8 cellular contexts compared by ENCODE assay signal in the genomic region with DNA sequence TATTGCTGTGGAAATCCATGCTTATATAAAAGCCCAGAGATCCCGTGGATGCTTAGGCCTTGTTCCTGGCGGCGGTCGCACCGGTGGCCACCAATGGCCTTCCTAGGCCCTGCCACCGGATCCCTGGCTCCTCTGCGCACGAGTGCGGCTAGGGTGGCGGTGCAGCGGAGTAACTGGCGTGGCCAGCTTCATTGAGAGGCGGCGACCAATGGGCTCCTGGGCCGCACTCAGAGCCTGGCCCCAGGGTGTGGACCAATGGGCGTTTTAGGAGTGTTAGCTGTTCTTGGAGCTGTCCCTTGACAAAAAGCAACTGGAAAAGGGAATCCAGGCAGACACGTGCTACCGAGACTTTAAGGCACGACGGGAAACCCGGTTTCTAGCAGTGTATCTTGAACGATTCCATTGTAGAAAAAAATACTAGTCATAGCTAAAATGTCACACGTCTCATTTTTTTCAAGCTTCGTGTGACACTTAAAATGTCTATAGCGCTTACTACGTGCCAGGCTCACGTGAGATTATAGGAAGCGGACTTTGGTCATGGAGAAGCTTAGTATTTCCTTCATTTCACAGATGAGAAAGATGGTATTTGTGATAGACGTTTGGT. TPM values are rescaled to one million over a fixed set of nuclear protein-coding genes. Genes with fewer than 3 reads are reported as not detected.
DNase-seq lines count a peak whose midpoint lies in the region; ATAC-seq and TF ChIP-seq lines count a peak whose summit lies in the region.

No MANE protein-coding gene starts in this region.

- peak; percentile 46 for ATAC-seq in GM19455 (IDR thresholded peaks at IDR 0.05; ENCODE audit: unreplicated experiment)

- peak; percentile 49 to 77 (median 59) for DNase-seq in CD4-positive, alpha-beta memory T cell
- DNase-seq in HUDEP-2 (lab: John Stamatoyannopoulos, UW; ENCODE audit: unreplicated experiment in 76 of 76) = peak in 74 of 76 experiments; percentile 19 to 89 (median 77)
- DNase-seq in OCI-LY7 (ENCODE audit: low spot score) = peak; percentile 68
- DNase-seq in activated T-cell treated with anti-CD3 and anti-CD28 coated beads, Interleukin-2, amount 50 U/mL, for 24 hours = peak; percentile 82
- peak; percentile 91 for DNase-seq in mucosa of gallbladder (ENCODE audit: low spot score)
- DNase-seq in stimulated activated CD8-positive, alpha-beta memory T cell treated with anti-CD3 and anti-CD28 coated beads, Interleukin-4, amount 100 ng/mL, for 4 hours (ENCODE audit: low read depth in 2 of 2, low spot score in 1 of 2) = peak; percentile 18 to 38

- TF ChIP-seq CTCF in OCI-LY7 (conservative IDR thresholded peaks at IDR 0.05; ENCODE audit: low read length) = no peak

- 1% methylated on average over 29 of the region's 29 CpGs for WGBS in esophagus, 2 donors

- H3K4me2 ChIP-seq in OCI-LY7 (ENCODE audit: low read length) = peak overlapping the region; percentile 91

- H3K27me3 Mint-ChIP-seq in CD4-positive, alpha-beta memory T cell = no peaks in the 10 kb centered on the region
- H3K27me3 Mint-ChIP-seq in activated T-cell treated with anti-CD3 and anti-CD28 coated beads, Interleukin-2, amount 50 U/mL, for 24 hours = no peaks in the 10 kb centered on the region

- peaks cover 0 to 15% of the 10 kb centered on the region in 2 donors for H3K36me3 Mint-ChIP-seq in CD4-positive, alpha-beta memory T cell
- peaks cover 67% of the 10 kb centered on the region for H3K36me3 Mint-ChIP-seq in activated T-cell treated with anti-CD3 and anti-CD28 coated beads, Interleukin-2, amount 50 U/mL, for 24 hours (ENCODE audit: low read depth)

- H3K4me3 ChIP-seq in CD4-positive, alpha-beta memory T cell (ENCODE audit: low read length in 2 of 2) = peak overlapping the region; percentile 59 to 87
- H3K4me3 ChIP-seq in OCI-LY7 (ENCODE audit: low read depth, low read length, poor library complexity, severe bottlenecking) (peak overlapping the region; percentile 94), esophagus (ENCODE audit: low read depth in 1 of 2, low read length in 2 of 2) (peak overlapping the region; percentile 93 to 100)

- H3K9me3 ChIP-seq in CD4-positive, alpha-beta memory T cell (ENCODE audit: control insufficient read depth in 1 of 2, low read length in 2 of 2) = no peaks in the 10 kb centered on the region
- no peaks in the 10 kb centered on the region for H3K9me3 ChIP-seq in OCI-LY7 (ENCODE audit: low read length)
- H3K9me3 ChIP-seq in esophagus (ENCODE audit: control insufficient read depth in 2 of 2, insufficient read depth in 1 of 2, low read depth in 1 of 2, low read length in 1 of 2) = no peaks in the 10 kb centered on the region

- CTCF ChIA-PET in CD4-positive, alpha-beta memory T cell (lab: Charles Lee; ENCODE audit: partially characterized antibody) = interaction anchor here (0.6 to 9.0 kb wide), 10 partner anchors 9 to 697 kb away, joined by 3 to 102 read pairs (median 4); a partner anchor contains a TSS
- CTCF ChIA-PET in OCI-LY7 (lab: Charles Lee; ENCODE audit: unreplicated experiment) = interaction anchor here (0.6 to 1.6 kb wide), 2 partner anchors 10 to 194 kb away, joined by 3 to 4 read pairs; no protein-coding TSS in a partner anchor

- H3K79me2 ChIP-seq in OCI-LY7 (ENCODE audit: insufficient read depth, low read depth, low read length) = peaks cover 75% of the 10 kb centered on the region

- H4K20me1 ChIP-seq in OCI-LY7 (ENCODE audit: insufficient read depth, low read length) = peaks cover 55% of the 10 kb centered on the region

- H3K9me3 Mint-ChIP-seq in CD4-positive, alpha-beta memory T cell = peaks cover 0 to 5% (median 0%) of the 10 kb centered on the region in 8 donors
- H3K9me3 Mint-ChIP-seq in activated T-cell treated with anti-CD3 and anti-CD28 coated beads, Interleukin-2, amount 50 U/mL, for 24 hours = no peaks in the 10 kb centered on the region

- peak overlapping the region; percentile 89 to 99 (median 92) for H3K4me3 Mint-ChIP-seq in CD4-positive, alpha-beta memory T cell
- H3K4me3 Mint-ChIP-seq in activated T-cell treated with anti-CD3 and anti-CD28 coated beads, Interleukin-2, amount 50 U/mL, for 24 hours = peak overlapping the region; percentile 98

- peaks cover 45 to 72% (median 51%) of the 10 kb centered on the region in 4 donors for H3K4me1 Mint-ChIP-seq in CD4-positive, alpha-beta memory T cell
- H3K4me1 Mint-ChIP-seq in activated T-cell treated with anti-CD3 and anti-CD28 coated beads, Interleukin-2, amount 50 U/mL, for 24 hours (ENCODE audit: low read depth) = peaks cover 50% of the 10 kb centered on the region

- peak overlapping the region; percentile 89 to 96 (median 93) for H3K27ac Mint-ChIP-seq in CD4-positive, alpha-beta memory T cell
- H3K27ac Mint-ChIP-seq in activated T-cell treated with anti-CD3 and anti-CD28 coated beads, Interleukin-2, amount 50 U/mL, for 24 hours = peak overlapping the region; percentile 97

- POLR2A ChIA-PET in CD4-positive, alpha-beta memory T cell (lab: Charles Lee; ENCODE audit: partially characterized antibody) = interaction anchor here (0.7 to 8.7 kb wide), 19 partner anchors 10 to 1493 kb away, joined by 3 to 535 read pairs (median 22); a partner anchor contains a TSS
- POLR2A ChIA-PET in OCI-LY7 (lab: Charles Lee) = interaction anchor here (0.7 to 4.3 kb wide), 11 partner anchors 9 to 193 kb away, joined by 3 to 47 read pairs (median 3); a partner anchor contains a TSS

- no TSS peak for BruUV-seq in OCI-LY7 (replicated peaks; lab: Mats Ljungman, UMichigan)

- H3K9me2 ChIP-seq in OCI-LY7 (ENCODE audit: insufficient read depth, low read length) = no peaks in the 10 kb centered on the region

- intact Hi-C loops in CD4-positive, alpha-beta memory T cell (cut with micrococcal nuclease) = loop anchor here (10.0 kb wide), 2 partner anchors 379 to 609 kb away; a partner anchor contains a TSS
- intact Hi-C loops in OCI-LY7 (cut with micrococcal nuclease; ENCODE audit: unreplicated experiment) = loop anchor here (5.0 to 10.0 kb wide), 3 partner anchors 106 to 691 kb away; a partner anchor contains a TSS

- H2AFZ ChIP-seq in OCI-LY7 (ENCODE audit: low read length) = no peak overlapping the region

- no peaks in the 10 kb centered on the region for H3K27me3 ChIP-seq in CD4-positive, alpha-beta memory T cell (ENCODE audit: insufficient read depth, low read length)
- no peaks in the 10 kb centered on the region for H3K27me3 ChIP-seq in esophagus (ENCODE audit: control insufficient read depth in 1 of 2, insufficient read depth in 2 of 2, low read length in 2 of 2)

- peak overlapping the region; percentile 87 for H3K27ac ChIP-seq in CD4-positive, alpha-beta memory T cell (ENCODE audit: low read depth, low read length)
- H3K27ac ChIP-seq in OCI-LY7 (ENCODE audit: low read depth, low read length, poor library complexity, severe bottlenecking) (peak overlapping the region; percentile 73), esophagus (ENCODE audit: low read depth in 2 of 2, low read length in 1 of 2) (peak overlapping the region; percentile 97 to 98)

- no peaks in the 10 kb centered on the region for H3K36me3 ChIP-seq in CD4-positive, alpha-beta memory T cell (ENCODE audit: insufficient read depth, low read length)
- H3K36me3 ChIP-seq in OCI-LY7 (ENCODE audit: insufficient read depth, low read length) (peaks cover 49% of the 10 kb centered on the region), esophagus (ENCODE audit: control insufficient read depth in 2 of 2, insufficient read depth in 2 of 2, low read length in 1 of 2) (no peaks in the 10 kb centered on the region)

- H3K4me1 ChIP-seq in CD4-positive, alpha-beta memory T cell (ENCODE audit: insufficient read depth, low read length) = peaks cover 50% of the 10 kb centered on the region
- H3K4me1 ChIP-seq in OCI-LY7 (ENCODE audit: insufficient read depth, low read length, poor library complexity, severe bottlenecking) (peaks cover 44% of the 10 kb centered on the region), esophagus (ENCODE audit: control insufficient read depth in 2 of 2, insufficient read depth in 2 of 2, low read length in 1 of 2) (no peaks in the 10 kb centered on the region)

RNA-seq across cellular contexts. Expression of a gene that starts 1.7 kb away (rescaled TPM):
- 10 to 100 TPM; 62.2 to 63.1 TPM for total RNA-seq in CD4-positive, alpha-beta memory T cell
- polyA plus RNA-seq in CD4-positive, alpha-beta memory T cell = 10 to 100 TPM; 53.6 to 63.8 TPM
- 64.2 and 74.3 TPM in 2 replicates for total RNA-seq in OCI-LY7 (2014; rRNA removed; shearing (Covaris generic))
- 76.9 and 90.0 TPM in 2 replicates for total RNA-seq in OCI-LY7 (2022)
- 10 to 100 TPM; 23.1 to 52.4 TPM for polyA plus RNA-seq in esophagus
- 69.5 TPM for total RNA-seq in mucosa of gallbladder

Comparison
In these comparisons a context has a peak if more than half of its experiments do, and no peak if none do; other contexts are left out.
1. Peak in every context shown above with its lines: DNase-seq, ATAC-seq, H3K4me3 ChIP-seq and H3K27ac ChIP-seq.
2. DNase-seq: peak in every context shown above with its lines; median percentile 91 in mucosa of gallbladder; 82 in activated T-cell treated with anti-CD3 and anti-CD28 coated beads, Interleukin-2, amount 50 U/mL, for 24 hours; 77 in HUDEP-2; 68 in OCI-LY7; 59 in CD4-positive, alpha-beta memory T cell; 28 in stimulated activated CD8-positive, alpha-beta memory T cell treated with anti-CD3 and anti-CD28 coated beads, Interleukin-4, amount 100 ng/mL, for 4 hours.